In genomic region chr12:14525964-14526363, GRCh38 we compare ENCODE assay signal across 27 cellular contexts.
"Had no signal": no experiment of that assay in that cellular context is flagged by ENCODE, and none has a peak within 500 bp of the region (broad histone marks: within the 10 kb centered on the region; RNA-seq: fewer than 3 reads in every experiment).

No MANE protein-coding gene starts in this region.

- H3K27me3 ChIP-seq: stomach, suprapubic skin, testis, thyroid gland, tibial artery, tibial nerve, transverse colon, upper lobe of left lung, upper lobe of right lung, uterus, vagina had no signal

- H3K9me3 ChIP-seq: testis, thyroid gland had no signal

- H3K27ac ChIP-seq: stomach, suprapubic skin, testis, thoracic aorta, thyroid gland, tibial artery, tibial nerve, transverse colon, upper lobe of left lung, upper lobe of right lung, uterus, vagina had no signal

- H3K4me1 ChIP-seq: stomach, suprapubic skin, testis, thyroid gland, tibial artery, tibial nerve, transverse colon, upper lobe of left lung, upper lobe of right lung, uterus, vagina had no signal

- ATAC-seq: stimulated activated effector memory CD8-positive, alpha-beta T cell treated with anti-CD3 and anti-CD28 coated beads, Interleukin-12 subunit alpha, Interleukin-12 subunit beta, amount 100 ng/mL, for 72 hours; stimulated activated memory B cell treated with anti-CD40 and anti-IgM and Interleukin-4, amounts not matched to agents 10 μg/mL and 1 μg/mL and 100 μg/mL, for 72 hours; stimulated activated naive B cell treated with anti-CD40 and anti-IgM and Interleukin-4, amounts not matched to agents 10 μg/mL and 1 μg/mL and 100 μg/mL, for 72 hours; stimulated activated naive CD8-positive, alpha-beta T cell treated with anti-CD3 and anti-CD28 coated beads, Interleukin-15, amount 100 ng/mL, for 72 hours; stimulated activated naive CD8-positive, alpha-beta T cell treated with anti-CD3 and anti-CD28 coated beads, Interleukin-15, Interleukin-2, amounts not matched to agents 100 U/mL and 50 U/mL, for 24 hours; upper lobe of right lung had no signal

- FAIRE-seq: urothelium cell line had no signal

- H3K36me3 ChIP-seq: suprapubic skin, thoracic aorta, thyroid gland, tibial artery, upper lobe of left lung, upper lobe of right lung, uterus had no signal

- H3K4me3 ChIP-seq: stomach, suprapubic skin, testis, thoracic aorta, thyroid gland, tibial artery, tibial nerve, transverse colon, upper lobe of left lung, upper lobe of right lung, uterus, vagina had no signal

- DNase-seq: stimulated activated CD4-positive, alpha-beta T cell treated with anti-CD3 and anti-CD28 coated beads, Interleukin-2, amount 100 ng/mL, for 48 hours; stimulated activated CD4-positive, alpha-beta T cell treated with anti-CD3 and anti-CD28 coated beads, Interleukin-4, amount 100 ng/mL, for 1 hour; stimulated activated CD4-positive, alpha-beta T cell treated with anti-CD3 and anti-CD28 coated beads, Interleukin-4, amount 100 ng/mL, for 24 hours; stimulated activated CD4-positive, alpha-beta T cell treated with anti-CD3 and anti-CD28 coated beads, Interleukin-4, amount 100 ng/mL, for 4 hours; stimulated activated CD8-positive, alpha-beta memory T cell treated with anti-CD3 and anti-CD28 coated beads, Interleukin-4, amount 100 ng/mL, for 48 hours; stimulated activated naive B cell treated with anti-CD40 and anti-IgM and Interleukin-4, amounts not matched to agents 10 μg/mL and 1 μg/mL and 100 μg/mL, for 72 hours; stimulated activated naive CD4-positive, alpha-beta T cell; stimulated activated naive CD4-positive, alpha-beta T cell treated with Interleukin-2 at 50 U/mL for 16 hours; stimulated activated naive CD8-positive, alpha-beta T cell treated with anti-CD3 and anti-CD28 coated beads, Interleukin-15, amount 100 ng/mL, for 72 hours; stimulated activated naive CD8-positive, alpha-beta T cell treated with anti-CD3 and anti-CD28 coated beads, Interleukin-15, Interleukin-2, amounts not matched to agents 100 U/mL and 50 U/mL, for 24 hours; stomach; substantia nigra; testis; thyroid gland; tibial artery; transverse colon; trophoblast cell; upper lobe of left lung; upper lobe of right lung; uterus had no signal
